ENCODE assay signal across 11 cellular contexts in the genomic region with DNA sequence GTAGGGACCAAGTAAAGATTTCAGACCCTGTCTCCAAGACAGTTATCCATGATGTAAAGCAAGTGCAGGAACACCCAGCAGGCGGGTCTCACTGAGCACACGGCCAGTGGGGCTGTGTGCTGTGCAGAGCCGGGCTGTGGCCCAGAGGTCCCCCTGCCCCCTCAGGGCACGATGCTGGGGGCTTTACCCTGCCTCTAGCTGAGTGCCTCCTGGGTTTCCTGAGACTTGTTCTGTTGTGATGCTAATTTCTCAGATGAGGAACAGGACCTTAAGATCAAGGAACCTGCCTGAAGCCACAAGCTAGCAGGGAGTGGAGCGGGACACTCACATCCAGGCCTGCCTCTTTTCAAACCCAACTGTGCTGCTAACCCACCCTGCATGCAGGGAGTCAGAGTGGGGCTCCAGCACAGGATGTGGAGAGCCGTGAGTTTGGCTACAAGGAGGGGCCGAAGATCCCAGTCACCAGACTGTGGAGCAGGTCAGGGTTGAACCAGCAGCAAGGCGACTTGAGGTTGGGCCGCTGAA.
A peak's percentile ranks its signal among the peaks of the same experiment; 100 is the strongest.
DNase-seq lines count a peak whose midpoint lies in the region; ATAC-seq, FAIRE-seq and TF ChIP-seq lines count a peak whose summit lies in the region.
"Had no signal": no experiment of that assay in that cellular context is flagged by ENCODE, and none has a peak within 500 bp of the region (broad histone marks: within the 10 kb centered on the region; RNA-seq: fewer than 3 reads in every experiment).

No MANE protein-coding gene starts in this region.

- H3K4me1 ChIP-seq in small intestine (ENCODE audit: control insufficient read depth in 2 of 2, insufficient read depth in 1 of 2, low read depth in 1 of 2, low read length in 1 of 2) (no peaks in the 10 kb centered on the region), sigmoid colon (peaks cover 0 to 11% (median 9%) of the 10 kb centered on the region in 4 donors)

- peak overlapping the region; percentile 98 for H3K27ac Mint-ChIP-seq in T-helper 1 cell treated with Interleukin-12 subunit alpha and Interleukin-12 subunit beta and Interleukin-4 antibody, amounts not matched to agents 30 μg/mL and 1 μg/mL, for 36 hours
- H3K27ac Mint-ChIP-seq in HFFc6, result no peak overlapping the region

- H3K36me3 ChIP-seq in small intestine (ENCODE audit: control insufficient read depth in 2 of 2, insufficient read depth in 2 of 2, low read length in 2 of 2) (no peaks in the 10 kb centered on the region), sigmoid colon (no peaks in the 10 kb centered on the region)

- DNase-seq in DMS53 (lab: John Stamatoyannopoulos, UW) (peak; percentile 24), DMS53 treated with DMSO at 0.1 percent for 48 hours (lab: John Stamatoyannopoulos, UW; ENCODE audit: unreplicated experiment) (no peak), small intestine (no peak), HFFc6 (no peak), omental fat pad (ENCODE audit: low spot score) (no peak), sigmoid colon (no peak)

- no peaks in the 10 kb centered on the region for H3K27me3 ChIP-seq in small intestine (ENCODE audit: control insufficient read depth in 2 of 2, insufficient read depth in 2 of 2, low read length in 2 of 2)
- no peaks in the 10 kb centered on the region for H3K27me3 ChIP-seq in sigmoid colon

- no peaks in the 10 kb centered on the region for H3K27me3 Mint-ChIP-seq in T-helper 1 cell treated with Interleukin-12 subunit alpha and Interleukin-12 subunit beta and Interleukin-4 antibody, amounts not matched to agents 30 μg/mL and 1 μg/mL, for 36 hours (ENCODE audit: low read depth)
- H3K27me3 Mint-ChIP-seq in HFFc6 (ENCODE audit: insufficient read depth), result peaks cover 5% of the 10 kb centered on the region

- H3K4me3 ChIP-seq in small intestine (ENCODE audit: low read depth in 1 of 2, low read length in 2 of 2) (no peak overlapping the region), sigmoid colon (no peak overlapping the region)

- H3K27ac ChIP-seq in small intestine (ENCODE audit: low read depth in 1 of 2, low read length in 1 of 2) (peak overlapping the region; percentile 65 to 68), sigmoid colon (no peak overlapping the region)
- H3K27ac ChIP-seq: 22Rv1, VCaP had no signal

- no peak for TF ChIP-seq POLR2A in sigmoid colon (IDR thresholded peaks at IDR 0.05)

- no peak for TF ChIP-seq CTCF in HFFc6 (IDR thresholded peaks at IDR 0.05)
- TF ChIP-seq CTCF in omental fat pad (IDR thresholded peaks at IDR 0.05), result no peak
- no peak for TF ChIP-seq CTCF in sigmoid colon (IDR thresholded peaks at IDR 0.05)

- peak; percentile 16 for ATAC-seq in HG02852 (IDR thresholded peaks at IDR 0.05; ENCODE audit: unreplicated experiment)
- ATAC-seq in omental fat pad (ENCODE audit: low FRiP score), result no peak

- peaks cover 3% of the 10 kb centered on the region for H3K36me3 Mint-ChIP-seq in T-helper 1 cell treated with Interleukin-12 subunit alpha and Interleukin-12 subunit beta and Interleukin-4 antibody, amounts not matched to agents 30 μg/mL and 1 μg/mL, for 36 hours (ENCODE audit: low read depth)
- no peaks in the 10 kb centered on the region for H3K36me3 Mint-ChIP-seq in HFFc6 (ENCODE audit: low read depth)

- H3K9me3 Mint-ChIP-seq in T-helper 1 cell treated with Interleukin-12 subunit alpha and Interleukin-12 subunit beta and Interleukin-4 antibody, amounts not matched to agents 30 μg/mL and 1 μg/mL, for 36 hours, result no peaks in the 10 kb centered on the region
- H3K9me3 Mint-ChIP-seq in HFFc6, result no peaks in the 10 kb centered on the region
- H3K9me3 Mint-ChIP-seq: neural crest cell had no signal

- FAIRE-seq in small intestine (lab: Jason Lieb, UNC), result no peak

- TF ChIP-seq EP300 in sigmoid colon (IDR thresholded peaks at IDR 0.05), result no peak

- H3K4me3 Mint-ChIP-seq in T-helper 1 cell treated with Interleukin-12 subunit alpha and Interleukin-12 subunit beta and Interleukin-4 antibody, amounts not matched to agents 30 μg/mL and 1 μg/mL, for 36 hours, result peak overlapping the region; percentile 80
- H3K4me3 Mint-ChIP-seq in HFFc6, result no peak overlapping the region
- H3K4me3 Mint-ChIP-seq: neural crest cell had no signal

- no peaks in the 10 kb centered on the region for H3K9me3 ChIP-seq in small intestine (ENCODE audit: control insufficient read depth, low read depth)
- no peaks in the 10 kb centered on the region for H3K9me3 ChIP-seq in sigmoid colon

- 56 to 70% (median 64%) methylated on average over 9 of the region's 9 CpGs for WGBS in small intestine, 3 donors
- 58 to 59% methylated on average over 9 of the region's 9 CpGs for WGBS in sigmoid colon, 2 donors

- peaks cover 54% of the 10 kb centered on the region for H3K4me1 Mint-ChIP-seq in T-helper 1 cell treated with Interleukin-12 subunit alpha and Interleukin-12 subunit beta and Interleukin-4 antibody, amounts not matched to agents 30 μg/mL and 1 μg/mL, for 36 hours (ENCODE audit: low read depth)
- peaks cover 23% of the 10 kb centered on the region for H3K4me1 Mint-ChIP-seq in HFFc6 (ENCODE audit: low read depth)

- intact Hi-C loops in sigmoid colon (cut with DNase I), result no loop called here

Comparison
In these comparisons a context has a peak if more than half of its experiments do, and no peak if none do; other contexts are left out.
1. H3K27ac ChIP-seq: peak in small intestine (2 of 2); none in sigmoid colon (0 of 4).